ENCODE assay signal across 16 cellular contexts in the genomic region with DNA sequence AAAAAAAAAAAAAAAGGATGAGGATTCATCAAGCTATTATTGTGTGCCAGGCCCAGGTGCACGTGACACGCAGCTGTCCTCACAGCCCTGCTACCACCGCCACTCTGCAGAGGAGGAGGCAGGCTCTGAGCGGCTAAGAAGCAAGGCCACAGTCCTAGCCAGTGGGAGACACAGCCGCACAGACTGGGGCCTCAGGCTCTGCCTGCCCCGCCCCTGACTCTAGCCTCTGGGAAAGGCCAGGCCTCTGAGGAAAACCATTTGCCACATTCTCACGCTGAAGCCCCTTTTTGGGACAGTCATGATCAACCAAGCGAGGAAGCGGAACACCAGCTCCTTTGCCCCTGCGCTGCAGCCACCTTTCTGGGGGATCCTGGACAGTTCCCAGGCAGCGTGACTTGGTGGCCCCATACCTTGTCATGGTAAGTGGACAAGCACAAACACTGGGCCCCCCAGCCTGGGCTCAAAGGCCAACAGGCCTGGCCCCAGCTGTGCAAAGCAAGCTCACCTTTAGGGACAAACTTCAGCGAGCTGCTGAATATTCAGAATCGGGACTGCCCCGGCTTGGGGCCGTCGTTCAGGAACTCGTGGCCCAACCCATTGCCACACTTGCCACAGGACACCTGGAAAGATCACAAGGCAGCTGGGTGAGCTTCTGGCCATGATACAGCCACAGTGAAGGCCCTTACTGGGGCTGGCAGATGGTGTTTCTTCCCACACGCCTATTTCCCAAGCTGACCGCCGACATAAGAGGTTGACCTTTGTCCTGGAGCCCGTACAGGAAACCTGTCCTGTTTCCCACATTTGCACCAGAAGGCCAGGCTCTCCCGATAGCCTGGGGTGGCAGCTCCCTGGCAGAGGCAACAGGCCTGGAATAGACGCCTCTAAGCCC. TPM values are rescaled to one million over a fixed set of nuclear protein-coding genes. Genes with fewer than 3 reads are reported as not detected.
DNase-seq lines count a peak whose midpoint lies in the region; ATAC-seq, FAIRE-seq and TF ChIP-seq lines count a peak whose summit lies in the region.
"Had no signal": no experiment of that assay in that cellular context is flagged by ENCODE, and none has a peak within 500 bp of the region (broad histone marks: within the 10 kb centered on the region; RNA-seq: fewer than 3 reads in every experiment).

No MANE protein-coding gene starts in this region.

- TF ChIP-seq POLR2A in GM12878 (IDR thresholded peaks at IDR 0.05; ENCODE audit: low read depth, low read length), result no peak
- no peak for TF ChIP-seq POLR2A in suprapubic skin (IDR thresholded peaks at IDR 0.05)

- peak overlapping the region; percentile 42 for H3K4me2 ChIP-seq in GM12878 (ENCODE audit: control insufficient read depth, insufficient read depth)

- no peak for TF ChIP-seq RAD21 in GM12878 (IDR thresholded peaks at IDR 0.05; ENCODE audit: insufficient read depth, low read depth, low read length)

- in situ Hi-C loops in GM12878 (cut with MboI), result no loop called here

- H3K9me3 ChIP-seq in GM12878 (replicated peaks; ENCODE audit: control insufficient read depth, insufficient read depth, low read length) (no peaks in the 10 kb centered on the region), suprapubic skin (no peaks in the 10 kb centered on the region)

- WGBS in GM12878 (ENCODE audit: insufficient coverage, insufficient replicate concordance, low lambda C conversion rate, missing lambda C conversion rate), result 93% methylated on average over 23 of the region's 23 CpGs
- WGBS in suprapubic skin, result 87% methylated on average over 23 of the region's 23 CpGs

- H3K27me3 Mint-ChIP-seq in nephron (ENCODE audit: low read depth), result no peaks in the 10 kb centered on the region
- H3K27me3 Mint-ChIP-seq: activated T-cell treated with anti-CD3 and anti-CD28 coated beads, Interleukin-2, amount 50 U/mL, for 24 hours had no signal

- no TSS peak for BruUV-seq in GM12878 (replicated peaks; lab: Mats Ljungman, UMichigan)

- DNase-seq in COLO668 (lab: John Stamatoyannopoulos, UW; ENCODE audit: unreplicated experiment) (peak; percentile 77), GM12878 (ENCODE audit: low read depth, low spot score) (no peak), HUDEP-2 (lab: John Stamatoyannopoulos, UW; ENCODE audit: unreplicated experiment in 76 of 76) (no peak), suprapubic skin (ENCODE audit: low spot score in 2 of 2) (no peak), A172 (ENCODE audit: low spot score) (no peak)
- DNase-seq: activated CD4-positive, CD25-positive, alpha-beta regulatory T cell treated with anti-CD3 and anti-CD28 coated beads, Interleukin-2, amount 50 U/mL, for 72 hours; activated T-cell treated with anti-CD3 and anti-CD28 coated beads, Interleukin-2, amount 50 U/mL, for 24 hours; amniotic stem cell; NCI-H446; stimulated activated naive CD8-positive, alpha-beta T cell treated with anti-CD3 and anti-CD28 coated beads, Interleukin-15, Interleukin-2, amounts not matched to agents 100 U/mL and 50 U/mL, for 24 hours had no signal

- H3K27ac ChIP-seq in GM12878 (ENCODE audit: control insufficient read depth, insufficient read depth), result no peak overlapping the region
- H3K27ac ChIP-seq in suprapubic skin, result no peak overlapping the region

- POLR2A ChIA-PET in GM12878 (lab: Charles Lee), result interaction anchor here (0.6 to 2.3 kb wide), 8 partner anchors 18 to 805 kb away, joined by 3 to 6 read pairs (median 4); a partner anchor contains a TSS

- H3K4me1 ChIP-seq in GM12878 (ENCODE audit: control insufficient read depth, insufficient read depth, low read length), result peaks cover 10% of the 10 kb centered on the region; the same call in 1 of the 2 replicates
- H3K4me1 ChIP-seq in suprapubic skin, result peaks cover 25% of the 10 kb centered on the region

- H3K36me3 ChIP-seq in GM12878 (ENCODE audit: control insufficient read depth in 2 of 2, insufficient read depth in 2 of 2, low read length in 1 of 2) (peaks cover 0 to 5% of the 10 kb centered on the region in 2 experiments; a peak in 3 of 4 replicates), suprapubic skin (peaks cover 45% of the 10 kb centered on the region)

- intact Hi-C loops in GM12878 (cut with micrococcal nuclease; ENCODE audit: unreplicated experiment), result no loop called here

- H3K27me3 ChIP-seq in GM12878 (replicated peaks in 1 of 2; ENCODE audit: control insufficient read depth in 2 of 2, insufficient read depth in 2 of 2, low read length in 1 of 2) (no peaks in the 10 kb centered on the region), suprapubic skin (no peaks in the 10 kb centered on the region)

- no peaks in the 10 kb centered on the region for H4K20me1 ChIP-seq in GM12878 (ENCODE audit: control insufficient read depth, insufficient read depth)

- CTCF ChIA-PET in GM12878 (lab: Yijun Ruan, JAX), result interaction anchor here (0.9 to 2.0 kb wide), 7 partner anchors 11 to 317 kb away, joined by 3 to 9 read pairs (median 5); no protein-coding TSS in a partner anchor

- no peak overlapping the region for H2AFZ ChIP-seq in GM12878 (ENCODE audit: control insufficient read depth, low read depth, low read length)

- RAD21 ChIA-PET in GM12878 (lab: Charles Lee; ENCODE audit: unreplicated experiment), result interaction anchor here (1.8 kb wide), 1 partner anchor 12 kb away, joined by 6 read pairs; no protein-coding TSS in a partner anchor

- H3K4me3 ChIP-seq in GM12878 (no peak overlapping the region), suprapubic skin (no peak overlapping the region)

- no peak for TF ChIP-seq CTCF in GM12878 (IDR thresholded peaks at IDR 0.05 in 2 of 3, conservative IDR thresholded peaks at IDR 0.05 in 1 of 3; ENCODE audit: control insufficient read depth in 2 of 3, extremely low read depth in 1 of 3, insufficient read depth in 1 of 3, low read depth in 3 of 3, low read length in 3 of 3)
- TF ChIP-seq CTCF in nephron (IDR thresholded peaks at IDR 0.05; ENCODE audit: unreplicated experiment in 3 of 3), result no peak
- no peak for TF ChIP-seq CTCF in suprapubic skin (IDR thresholded peaks at IDR 0.05)

- no peak for FAIRE-seq in GM12878 (lab: Jason Lieb, UNC)
- FAIRE-seq: G401.6 had no signal

- peaks cover 13% of the 10 kb centered on the region for H3K36me3 Mint-ChIP-seq in nephron (ENCODE audit: low read depth)

- ATAC-seq in GM12878, result no peak
- ATAC-seq: stimulated activated naive CD8-positive, alpha-beta T cell treated with anti-CD3 and anti-CD28 coated beads, Interleukin-15, Interleukin-2, amounts not matched to agents 100 U/mL and 50 U/mL, for 24 hours had no signal

- H3K9me3 Mint-ChIP-seq in nephron, result no peaks in the 10 kb centered on the region
- H3K9me3 Mint-ChIP-seq: activated T-cell treated with anti-CD3 and anti-CD28 coated beads, Interleukin-2, amount 50 U/mL, for 24 hours; mesothelial cell of epicardium had no signal

- no peak overlapping the region for H3K9ac ChIP-seq in GM12878 (ENCODE audit: control insufficient read depth, insufficient read depth, low read length)

- no peak for TF ChIP-seq EP300 in GM12878 (IDR thresholded peaks at IDR 0.05; ENCODE audit: borderline replicate concordance in 1 of 2, control insufficient read depth in 1 of 2, low read depth in 2 of 2, low read length in 2 of 2)
- TF ChIP-seq EP300 in suprapubic skin (IDR thresholded peaks at IDR 0.05), result no peak

- H3K27ac Mint-ChIP-seq in nephron, result peak overlapping the region in 2 of 3 experiments; percentile 18 to 82
- H3K27ac Mint-ChIP-seq: activated T-cell treated with anti-CD3 and anti-CD28 coated beads, Interleukin-2, amount 50 U/mL, for 24 hours; mesothelial cell of epicardium had no signal

- peaks cover 6% of the 10 kb centered on the region for H3K4me1 Mint-ChIP-seq in nephron

- peak overlapping the region; percentile 48 to 93 (median 49) for H3K4me3 Mint-ChIP-seq in nephron

- H3K79me2 ChIP-seq in GM12878 (ENCODE audit: control insufficient read depth, insufficient read depth, low read length), result peaks cover 18% of the 10 kb centered on the region

- SMC1A ChIA-PET in GM12878 (lab: Charles Lee; ENCODE audit: uncharacterized antibody, unreplicated experiment), result no interaction called here

RNA-seq across cellular contexts. Expression of a gene that starts 2.5 kb away (rescaled TPM):
- 8.4 and 8.6 TPM in 2 replicates for total RNA-seq in GM12878 (2013; cell fraction: nucleolus; rRNA removed)
- total RNA-seq in GM12878 (2014; rRNA removed) (20.1 and 23.7 TPM in 2 replicates), GM12878 (2014; rRNA removed; fragmentation: Illumina TruSeq; extraction: Trizol) (15.7 and 17.9 TPM in 2 replicates), GM12878 (2021) (24.5 and 27.7 TPM in 2 replicates), suprapubic skin (10 to 100 TPM; 14.9 to 28.6 (median 23.5) TPM)
- polyA plus RNA-seq in GM12878 (2011; ENCODE audit: low read depth), result 14.3 TPM
- polyA plus RNA-seq in GM12878 (2011; rRNA removed) (17.4 and 30.7 TPM in 2 replicates), GM12878 (2014; fragmentation: Illumina TruSeq; extraction: Trizol) (5.1 and 22.0 TPM in 2 replicates), GM12878 (2014; fragmentation: Nextera tagmentation; extraction: Ambion mirVana) (1 to 10 TPM; 5.1 to 9.3 TPM), GM12878 (2014; rRNA removed) (35.7 and 38.6 TPM in 2 replicates), GM12878 (2016; fragmentation: Nextera tagmentation; extraction: Ambion mirVana) (10 to 100 TPM; 41.2 to 48.6 TPM)
- 43.6 and 61.7 TPM in 2 replicates for polyA plus RNA-seq in GM12878 (2011; cell fraction: cytosol; rRNA removed)
- polyA plus RNA-seq in GM12878 (2011; cell fraction: nucleus; rRNA removed), result 19.4 and 23.1 TPM in 2 replicates
- 28.7 and 34.6 TPM in 2 replicates for polyA plus RNA-seq in GM12878 (2012)
- polyA minus RNA-seq in GM12878 (2011; rRNA and poly(A)+ RNA removed), result 23.0 and 43.1 TPM in 2 replicates
- 9.9 and 23.1 TPM in 2 replicates for polyA minus RNA-seq in GM12878 (2011; cell fraction: cytosol; rRNA and poly(A)+ RNA removed)
- polyA minus RNA-seq in GM12878 (2011; cell fraction: nucleus; rRNA and poly(A)+ RNA removed), result 10.4 and 15.9 TPM in 2 replicates
- 15.6 and 22.5 TPM in 2 replicates for total RNA-seq in A172 (2014; rRNA removed; shearing (Covaris generic))

RNA-seq across cellular contexts. Expression of a gene that starts 14.0 kb away (rescaled TPM):
- total RNA-seq in GM12878 (2013; cell fraction: nucleolus; rRNA removed), result not detected in 2 replicates
- total RNA-seq in GM12878 (2014; rRNA removed) (not detected in 2 replicates), GM12878 (2014; rRNA removed; fragmentation: Illumina TruSeq; extraction: Trizol) (not detected in 2 replicates), GM12878 (2021) (not detected in 2 replicates), suprapubic skin (under 1 TPM in 3 of 4 donors, not detected in 1; 0.29 to 0.60 (median 0.42) TPM)
- not detected for polyA plus RNA-seq in GM12878 (2011; ENCODE audit: low read depth)
- polyA plus RNA-seq in GM12878 (2011; rRNA removed) (not detected in 2 replicates), GM12878 (2014; fragmentation: Illumina TruSeq; extraction: Trizol) (not detected in 2 replicates), GM12878 (2014; fragmentation: Nextera tagmentation; extraction: Ambion mirVana) (under 1 TPM in 1 of 2 experiments, not detected in 1; 0.07 TPM), GM12878 (2014; rRNA removed) (not detected in 2 replicates), GM12878 (2016; fragmentation: Nextera tagmentation; extraction: Ambion mirVana) (under 1 TPM; 0.10 to 0.12 TPM)
- polyA plus RNA-seq in GM12878 (2011; cell fraction: cytosol; rRNA removed), result not detected in 2 replicates
- polyA plus RNA-seq in GM12878 (2011; cell fraction: nucleus; rRNA removed), result not detected in 2 replicates
- 0.20 and 0.22 TPM in 2 replicates for polyA plus RNA-seq in GM12878 (2012)
- polyA minus RNA-seq in GM12878 (2011; rRNA and poly(A)+ RNA removed), result 0.46 TPM in 1 of 2 replicates, not detected in the other
- polyA minus RNA-seq in GM12878 (2011; cell fraction: cytosol; rRNA and poly(A)+ RNA removed), result not detected in 2 replicates
- polyA minus RNA-seq in GM12878 (2011; cell fraction: nucleus; rRNA and poly(A)+ RNA removed), result not detected in 2 replicates
- total RNA-seq in A172 (2014; rRNA removed; shearing (Covaris generic)), result 0.67 TPM in 1 of 2 replicates, not detected in the other
- total RNA-seq: dermis blood vessel endothelial cell; HT-29; mesothelial cell of epicardium; T-helper 1 cell treated with Interleukin-12 subunit alpha and Interleukin-12 subunit beta and Interleukin-4 antibody, amounts not matched to agents 30 ng/mL and 1 ng/mL, for 36 hours had no signal

RNA-seq across cellular contexts. Expression of a gene that starts 18.8 kb away (rescaled TPM):
- 8.3 and 9.9 TPM in 2 replicates for total RNA-seq in GM12878 (2013; cell fraction: nucleolus; rRNA removed)
- total RNA-seq in GM12878 (2014; rRNA removed), result 233 and 275 TPM in 2 replicates
- 104 and 109 TPM in 2 replicates for total RNA-seq in GM12878 (2014; rRNA removed; fragmentation: Illumina TruSeq; extraction: Trizol)
- 149 and 150 TPM in 2 replicates for total RNA-seq in GM12878 (2021)
- 70.2 TPM for polyA plus RNA-seq in GM12878 (2011; ENCODE audit: low read depth)
- 29.3 and 52.2 TPM in 2 replicates for polyA plus RNA-seq in GM12878 (2011; rRNA removed)
- polyA plus RNA-seq in GM12878 (2011; cell fraction: cytosol; rRNA removed), result 98.1 and 174 TPM in 2 replicates
- 81.2 and 96.7 TPM in 2 replicates for polyA plus RNA-seq in GM12878 (2011; cell fraction: nucleus; rRNA removed)
- 129 and 131 TPM in 2 replicates for polyA plus RNA-seq in GM12878 (2012)
- polyA plus RNA-seq in GM12878 (2014; fragmentation: Illumina TruSeq; extraction: Trizol), result 61.0 and 87.2 TPM in 2 replicates
- 100 to 1,000 TPM in 1 of 2 experiments, 10 to 100 TPM in 1; 67.5 to 102 TPM for polyA plus RNA-seq in GM12878 (2014; fragmentation: Nextera tagmentation; extraction: Ambion mirVana)
- 279 and 285 TPM in 2 replicates for polyA plus RNA-seq in GM12878 (2014; rRNA removed)
- polyA plus RNA-seq in GM12878 (2016; fragmentation: Nextera tagmentation; extraction: Ambion mirVana), result 100 to 1,000 TPM; 306 to 319 TPM
- polyA minus RNA-seq in GM12878 (2011; rRNA and poly(A)+ RNA removed), result 39.0 and 42.5 TPM in 2 replicates
- 58.6 and 60.4 TPM in 2 replicates for polyA minus RNA-seq in GM12878 (2011; cell fraction: cytosol; rRNA and poly(A)+ RNA removed)
- polyA minus RNA-seq in GM12878 (2011; cell fraction: nucleus; rRNA and poly(A)+ RNA removed), result 10.2 and 14.0 TPM in 2 replicates
- total RNA-seq in suprapubic skin, result 100 to 1,000 TPM; 157 to 196 (median 174) TPM
- total RNA-seq in A172 (2014; rRNA removed; shearing (Covaris generic)), result 367 and 415 TPM in 2 replicates

RNA-seq across cellular contexts. Expression of a gene that starts 22.3 kb away (rescaled TPM):
- not detected in 2 replicates for total RNA-seq in GM12878 (2013; cell fraction: nucleolus; rRNA removed)
- total RNA-seq in GM12878 (2014; rRNA removed) (not detected in 2 replicates), GM12878 (2014; rRNA removed; fragmentation: Illumina TruSeq; extraction: Trizol) (not detected in 2 replicates), GM12878 (2021) (not detected in 2 replicates), suprapubic skin (10 to 100 TPM; 28.5 to 76.7 (median 58.5) TPM)
- not detected for polyA plus RNA-seq in GM12878 (2011; ENCODE audit: low read depth)
- polyA plus RNA-seq in GM12878 (2011; rRNA removed) (not detected in 2 replicates), GM12878 (2014; fragmentation: Illumina TruSeq; extraction: Trizol) (not detected in 2 replicates), GM12878 (2014; fragmentation: Nextera tagmentation; extraction: Ambion mirVana) (not detected), GM12878 (2014; rRNA removed) (not detected in 2 replicates), GM12878 (2016; fragmentation: Nextera tagmentation; extraction: Ambion mirVana) (not detected)
- polyA plus RNA-seq in GM12878 (2011; cell fraction: cytosol; rRNA removed), result not detected in 2 replicates
- polyA plus RNA-seq in GM12878 (2011; cell fraction: nucleus; rRNA removed), result not detected in 2 replicates
- polyA plus RNA-seq in GM12878 (2012), result 0.14 TPM in 1 of 2 replicates, not detected in the other
- not detected in 2 replicates for polyA minus RNA-seq in GM12878 (2011; rRNA and poly(A)+ RNA removed)
- not detected in 2 replicates for polyA minus RNA-seq in GM12878 (2011; cell fraction: cytosol; rRNA and poly(A)+ RNA removed)
- polyA minus RNA-seq in GM12878 (2011; cell fraction: nucleus; rRNA and poly(A)+ RNA removed), result not detected in 2 replicates
- not detected in 2 replicates for total RNA-seq in A172 (2014; rRNA removed; shearing (Covaris generic))
- total RNA-seq: dermis blood vessel endothelial cell; HT-29; T-helper 1 cell treated with Interleukin-12 subunit alpha and Interleukin-12 subunit beta and Interleukin-4 antibody, amounts not matched to agents 30 ng/mL and 1 ng/mL, for 36 hours had no signal

RNA-seq across cellular contexts. Expression of a gene that starts 24.1 kb away (rescaled TPM):
- total RNA-seq in GM12878 (2013; cell fraction: nucleolus; rRNA removed), result 593 and 633 TPM in 2 replicates
- total RNA-seq in GM12878 (2014; rRNA removed) (5,589 and 7,037 TPM in 2 replicates), GM12878 (2014; rRNA removed; fragmentation: Illumina TruSeq; extraction: Trizol) (4,681 and 5,122 TPM in 2 replicates), GM12878 (2021) (6,096 and 6,247 TPM in 2 replicates), suprapubic skin (1,000 to 10,000 TPM; 3,268 to 4,213 (median 3,625) TPM)
- polyA plus RNA-seq in GM12878 (2011; ENCODE audit: low read depth), result 3,332 TPM
- polyA plus RNA-seq in GM12878 (2011; rRNA removed) (2,202 and 4,066 TPM in 2 replicates), GM12878 (2014; fragmentation: Illumina TruSeq; extraction: Trizol) (864 and 3,557 TPM in 2 replicates), GM12878 (2014; fragmentation: Nextera tagmentation; extraction: Ambion mirVana) (1,000 to 10,000 TPM; 1,295 to 3,629 TPM), GM12878 (2014; rRNA removed) (7,121 and 7,267 TPM in 2 replicates), GM12878 (2016; fragmentation: Nextera tagmentation; extraction: Ambion mirVana) (1,000 to 10,000 TPM; 3,107 to 3,800 TPM)
- polyA plus RNA-seq in GM12878 (2011; cell fraction: cytosol; rRNA removed), result 9,113 and 10,676 TPM in 2 replicates
- polyA plus RNA-seq in GM12878 (2011; cell fraction: nucleus; rRNA removed), result 4,007 and 4,043 TPM in 2 replicates
- polyA plus RNA-seq in GM12878 (2012), result 7,298 and 8,934 TPM in 2 replicates
- polyA minus RNA-seq in GM12878 (2011; rRNA and poly(A)+ RNA removed), result 3,882 and 8,083 TPM in 2 replicates
- polyA minus RNA-seq in GM12878 (2011; cell fraction: cytosol; rRNA and poly(A)+ RNA removed), result 2,772 and 2,867 TPM in 2 replicates
- polyA minus RNA-seq in GM12878 (2011; cell fraction: nucleus; rRNA and poly(A)+ RNA removed), result 734 and 976 TPM in 2 replicates
- 1,909 and 2,123 TPM in 2 replicates for total RNA-seq in A172 (2014; rRNA removed; shearing (Covaris generic))
